ENCODE assay signal across 23 cellular contexts in the genomic region with DNA sequence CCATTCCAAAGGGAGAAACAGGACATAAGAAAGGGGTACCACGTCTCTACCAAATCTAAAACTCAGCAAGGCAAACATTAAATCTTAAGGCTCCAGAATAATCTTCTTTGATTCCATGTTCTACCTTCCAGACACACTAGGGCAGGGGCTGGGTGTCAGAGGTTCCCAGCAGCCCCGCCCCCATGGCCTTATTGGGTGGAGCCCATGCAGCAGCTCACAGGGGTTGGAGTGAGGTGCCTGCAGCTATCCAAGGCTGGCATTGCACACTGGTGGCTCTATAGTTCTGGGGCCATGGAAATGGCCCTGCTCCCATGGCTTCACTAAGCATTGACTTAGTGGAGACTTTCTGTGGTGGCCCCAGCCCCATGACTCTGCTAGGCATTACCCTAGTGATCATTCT. TPM values are rescaled to one million over a fixed set of nuclear protein-coding genes. Genes with fewer than 3 reads are reported as not detected.
A peak's percentile ranks its signal among the peaks of the same experiment; 100 is the strongest.
DNase-seq lines count a peak whose midpoint lies in the region; ATAC-seq, FAIRE-seq and TF ChIP-seq lines count a peak whose summit lies in the region.
"Had no signal": no experiment of that assay in that cellular context is flagged by ENCODE, and none has a peak within 500 bp of the region (broad histone marks: within the 10 kb centered on the region; RNA-seq: fewer than 3 reads in every experiment).

No MANE protein-coding gene starts in this region.

- TF ChIP-seq CTCF in H1 (IDR thresholded peaks at IDR 0.05; ENCODE audit: control extremely low read depth in 1 of 3, insufficient read depth in 1 of 3, low read depth in 1 of 3, low read length in 3 of 3) (no peak), hepatocyte (IDR thresholded peaks at IDR 0.05; ENCODE audit: poor library complexity) (no peak)

- no peaks in the 10 kb centered on the region for H3K9me2 ChIP-seq in hepatocyte (replicated peaks; ENCODE audit: insufficient read depth)

- no peak overlapping the region for H2AK5ac ChIP-seq in H1 (ENCODE audit: low read depth, low read length)

- H3K4me1 ChIP-seq in H1 (replicated peaks in 1 of 4; ENCODE audit: control insufficient read depth in 3 of 4, insufficient read depth in 4 of 4, low read length in 3 of 4) (no peaks in the 10 kb centered on the region), hepatocyte (ENCODE audit: insufficient read depth) (no peaks in the 10 kb centered on the region)
- H3K4me1 ChIP-seq: BE2C; BLaER1 treated with 17β-estradiol and CSF1 and Interleukin-3, amounts not matched to agents 10 nM and 100 nM had no signal

- H3K79me1 ChIP-seq in H1 (ENCODE audit: low read depth, low read length) = no peaks in the 10 kb centered on the region

- no peak overlapping the region for H2BK20ac ChIP-seq in H1 (ENCODE audit: low read length)

- DNase-seq in NCI-H146 (lab: John Stamatoyannopoulos, UW) = peak; percentile 12
- no peak for DNase-seq in NCI-H146 treated with DMSO at 0.1 percent for 48 hours (lab: John Stamatoyannopoulos, UW; ENCODE audit: unreplicated experiment)
- no peak for DNase-seq in H1 (ENCODE audit: low read depth in 1 of 2, low spot score in 2 of 2)
- DNase-seq in posterior vena cava (ENCODE audit: low spot score) = peak; percentile 51
- no peak for DNase-seq in hepatocyte (ENCODE audit: low spot score)
- DNase-seq: AML-193; BE2C; CD4-positive, alpha-beta T cell; CD8-positive, alpha-beta memory T cell; DMS 273 treated with DMSO at 0.1 percent for 48 hours; DMS79; EL; GDM1; GOT3; H7; HCEC 1CT had no signal

- H3K18ac ChIP-seq in H1 (ENCODE audit: extremely low read depth, low read length) = no peak overlapping the region

- 85% methylated on average over 2 of the region's 2 CpGs; no CpG with 5 or more reads in 1 of the 2 experiments for WGBS in H1 (ENCODE audit: extremely low coverage in 1 of 2, insufficient coverage in 1 of 2, insufficient read length in 1 of 2, insufficient replicate concordance in 2 of 2, low coverage in 1 of 2, low lambda C conversion rate in 2 of 2, missing lambda C conversion rate in 1 of 2), 2 experiments
- 98% methylated on average over 2 of the region's 2 CpGs for WGBS in hepatocyte (ENCODE audit: low lambda C conversion rate, missing lambda C conversion rate)

- no peak for ATAC-seq in GM21717 (IDR thresholded peaks at IDR 0.05; ENCODE audit: unreplicated experiment)
- ATAC-seq: GM12878 had no signal

- no peak for FAIRE-seq in H1 (lab: Jason Lieb, UNC)
- FAIRE-seq: A204.1, D721Med, GM12878 had no signal

- 0 out of 2 replicates have a peak overlapping the region, but pooled peaks have one; percentile 14 for H4K8ac ChIP-seq in H1 (ENCODE audit: extremely low read depth, insufficient read depth, low read length)

- no peak overlapping the region for H3K4me2 ChIP-seq in H1 (ENCODE audit: insufficient read depth in 1 of 2, low read depth in 2 of 2, low read length in 2 of 2)
- H3K4me2 ChIP-seq in hepatocyte = no peak overlapping the region
- H3K4me2 ChIP-seq: BLaER1 treated with 17β-estradiol and CSF1 and Interleukin-3, amounts not matched to agents 10 nM and 100 nM had no signal

- no peak overlapping the region for H3K23ac ChIP-seq in H1 (ENCODE audit: insufficient read length)

- H3K14ac ChIP-seq in H1 (ENCODE audit: insufficient read length) = no peak overlapping the region

- no peaks in the 10 kb centered on the region for H3K23me2 ChIP-seq in H1 (ENCODE audit: low read depth, low read length)

- no peak overlapping the region for H2BK15ac ChIP-seq in H1 (ENCODE audit: low read length)

- no peak for TF ChIP-seq EP300 in H1 (IDR thresholded peaks at IDR 0.05; ENCODE audit: borderline replicate concordance in 1 of 2, low read depth in 2 of 2, low read length in 2 of 2)

- POLR2A ChIA-PET in H1 (lab: Charles Lee; ENCODE audit: partially characterized antibody) = no interaction called here

- no peak overlapping the region for H2BK12ac ChIP-seq in H1 (ENCODE audit: low read depth, low read length)

- no peak overlapping the region for H3K27ac ChIP-seq in H1 (ENCODE audit: low read depth, low read length)
- H3K27ac ChIP-seq in hepatocyte = no peak overlapping the region
- H3K27ac ChIP-seq: 22Rv1; BLaER1 treated with 17β-estradiol and CSF1 and Interleukin-3, amounts not matched to agents 10 nM and 100 nM had no signal

- no peak overlapping the region for H3K56ac ChIP-seq in H1 (replicated peaks; ENCODE audit: insufficient read length, low read depth, low read length)

- no peaks in the 10 kb centered on the region for H3K79me2 ChIP-seq in H1 (ENCODE audit: control insufficient read depth in 1 of 2, insufficient read depth in 2 of 2, low read length in 2 of 2)
- H3K79me2 ChIP-seq in hepatocyte = no peaks in the 10 kb centered on the region

- H3K4me3 ChIP-seq in H1 (ENCODE audit: extremely low read depth in 1 of 4, insufficient read depth in 2 of 4, low read depth in 3 of 4, low read length in 4 of 4) (no peak overlapping the region), hepatocyte (no peak overlapping the region)
- H3K4me3 ChIP-seq: BLaER1 treated with 17β-estradiol and CSF1 and Interleukin-3, amounts not matched to agents 10 nM and 100 nM; GM12878 had no signal

- no peaks in the 10 kb centered on the region for H3K9me3 ChIP-seq in H1 (ENCODE audit: insufficient read depth in 2 of 2, low read depth in 1 of 2, low read length in 1 of 2)
- peaks cover 4% of the 10 kb centered on the region for H3K9me3 ChIP-seq in hepatocyte (ENCODE audit: low read depth)
- H3K9me3 ChIP-seq: BE2C had no signal

- no peak overlapping the region for H2BK5ac ChIP-seq in H1 (ENCODE audit: low read depth, low read length)

- H2BK120ac ChIP-seq in H1 (replicated peaks; ENCODE audit: low read depth, low read length) = no peak overlapping the region

- intact Hi-C loops in posterior vena cava (cut with DNase I) = no loop called here

- H3K27me3 ChIP-seq in H1 (replicated peaks in 1 of 4; ENCODE audit: control insufficient read depth in 3 of 4, extremely low read depth in 1 of 4, insufficient read depth in 3 of 4, low read length in 3 of 4) = peaks cover 0 to 2% (median 0%) of the 10 kb centered on the region in 4 experiments; a peak in 1 of 7 replicates
- no peaks in the 10 kb centered on the region for H3K27me3 ChIP-seq in hepatocyte
- H3K27me3 ChIP-seq: BE2C; BLaER1 treated with 17β-estradiol and CSF1 and Interleukin-3, amounts not matched to agents 10 nM and 100 nM had no signal

- H3K9ac ChIP-seq in H1 (replicated peaks in 1 of 4; ENCODE audit: extremely low read depth in 1 of 4, low read depth in 3 of 4, low read length in 3 of 4) = no peak overlapping the region
- H3K9ac ChIP-seq: BLaER1 treated with 17β-estradiol and CSF1 and Interleukin-3, amounts not matched to agents 10 nM and 100 nM had no signal

- H4K20me1 ChIP-seq in H1 (replicated peaks in 1 of 2; ENCODE audit: control insufficient read depth in 1 of 2, insufficient read depth in 2 of 2, low read length in 2 of 2) (no peaks in the 10 kb centered on the region), hepatocyte (ENCODE audit: insufficient read depth, poor library complexity, severe bottlenecking) (no peaks in the 10 kb centered on the region)
- H4K20me1 ChIP-seq: BLaER1 treated with 17β-estradiol and CSF1 and Interleukin-3, amounts not matched to agents 10 nM and 100 nM had no signal

- CTCF ChIA-PET in H1 (lab: Charles Lee; ENCODE audit: partially characterized antibody) = interaction anchor here (0.7 to 1.9 kb wide), 5 partner anchors 9 to 964 kb away, joined by 3 to 5 read pairs (median 4); no protein-coding TSS in a partner anchor

- no peak overlapping the region for H4K5ac ChIP-seq in H1 (ENCODE audit: insufficient read length, low read depth, low read length)

- H4K91ac ChIP-seq in H1 (replicated peaks; ENCODE audit: insufficient read length, low read length) = no peak overlapping the region

- H2AFZ ChIP-seq in H1 (ENCODE audit: low read length) = no peak overlapping the region
- no peak overlapping the region for H2AFZ ChIP-seq in hepatocyte

- no peak overlapping the region for H3K4ac ChIP-seq in H1 (replicated peaks; ENCODE audit: insufficient read length, low read depth, low read length)

- no peak for TF ChIP-seq POLR2A in H1 (IDR thresholded peaks at IDR 0.05; ENCODE audit: control extremely low read depth in 1 of 2, low read depth in 2 of 2, low read length in 2 of 2)

- H3K36me3 ChIP-seq in H1 (ENCODE audit: control insufficient read depth in 2 of 4, insufficient read depth in 4 of 4, low read length in 3 of 4) = no peaks in the 10 kb centered on the region
- no peaks in the 10 kb centered on the region for H3K36me3 ChIP-seq in hepatocyte (replicated peaks; ENCODE audit: insufficient read depth, low read depth)
- H3K36me3 ChIP-seq: BE2C; BLaER1 treated with 17β-estradiol and CSF1 and Interleukin-3, amounts not matched to agents 10 nM and 100 nM had no signal

- TF ChIP-seq RAD21 in H1 (IDR thresholded peaks at IDR 0.05 in 1 of 2, conservative IDR thresholded peaks at IDR 0.05 in 1 of 2; ENCODE audit: low read depth in 2 of 2, low read length in 2 of 2) = no peak

TF ChIP-seq in H1, 55 proteins besides CTCF, POLR2A, EP300 and RAD21 (continues in another document):
- TF ChIP-seq SP1 (IDR thresholded peaks at IDR 0.05; ENCODE audit: low read depth, low read length) = no peak
- no peak for TF ChIP-seq KDM5A (IDR thresholded peaks at IDR 0.05; ENCODE audit: low read length)
- TF ChIP-seq JUND (IDR thresholded peaks at IDR 0.05; ENCODE audit: low read length) = no peak
- no peak for TF ChIP-seq CBX8 (IDR thresholded peaks at IDR 0.05; ENCODE audit: borderline replicate concordance, low read depth, low read length)
- no peak for TF ChIP-seq GTF2F1 (IDR thresholded peaks at IDR 0.05; ENCODE audit: borderline replicate concordance, low read depth, low read length)
- TF ChIP-seq TBP (IDR thresholded peaks at IDR 0.05; ENCODE audit: low read depth, low read length) = no peak
- no peak for TF ChIP-seq JUN (IDR thresholded peaks at IDR 0.05; ENCODE audit: low read depth, low read length)
- TF ChIP-seq BRCA1 (IDR thresholded peaks at IDR 0.05; ENCODE audit: low read depth, low read length) = no peak
- TF ChIP-seq SIRT6 (IDR thresholded peaks at IDR 0.05; ENCODE audit: low read length) = no peak
- no peak for TF ChIP-seq CHD2 (IDR thresholded peaks at IDR 0.05; ENCODE audit: low read length)
- no peak for TF ChIP-seq KDM1A (IDR thresholded peaks at IDR 0.05; ENCODE audit: borderline replicate concordance, low read length)

RNA-seq across cellular contexts. Expression of gene OSR1, which starts 14.9 kb away (rescaled TPM):
- 0.22 TPM in 1 of 2 replicates, not detected in the other for total RNA-seq in H1 (2021; fragmentation: NEBNext Ultra II Directional; extraction: Animal tissue kit (Norgen Biotek cat#: 25700))
- polyA plus RNA-seq in H1 (2011; rRNA removed) (0.05 TPM in 2 replicates), hepatocyte (45.7 and 52.8 TPM in 2 replicates)
- polyA plus RNA-seq in H1 (2011; cell fraction: cytosol; rRNA removed) = not detected
- 0.09 TPM for polyA plus RNA-seq in H1 (2011; cell fraction: nucleus; rRNA removed)
- polyA plus RNA-seq in H1 (2012, experiment 1 of 2) = not detected in 4 replicates
- 0.13 TPM for polyA plus RNA-seq in H1 (2012, experiment 2 of 2)
- 0.06 TPM for polyA plus RNA-seq in H1 (2013, experiment 1 of 2)
- 0.04 TPM for polyA plus RNA-seq in H1 (2013, experiment 2 of 2)
- polyA minus RNA-seq in H1 (2011; rRNA and poly(A)+ RNA removed) = 0.06 TPM in 1 of 2 replicates, not detected in the other
- not detected for polyA minus RNA-seq in H1 (2011; cell fraction: cytosol; rRNA and poly(A)+ RNA removed)
- 0.10 TPM for polyA minus RNA-seq in H1 (2011; cell fraction: nucleus; rRNA and poly(A)+ RNA removed)
- total RNA-seq in posterior vena cava (10 to 100 TPM; 74.0 to 78.3 TPM), hepatocyte (16.1 and 19.8 TPM in 2 replicates)
- total RNA-seq: CD4-positive, alpha-beta T cell; CD8-positive, alpha-beta memory T cell; GM12878; H7 had no signal
- polyA plus RNA-seq: CD14-positive monocyte; CD8-positive, alpha-beta memory T cell; GM12878 had no signal

Comparison
In these comparisons a context has a peak if more than half of its experiments do, and no peak if none do; other contexts are left out.
1. DNase-seq: peak in NCI-H146 (single experiment) and posterior vena cava (single experiment); none in NCI-H146 treated with DMSO at 0.1 percent for 48 hours (single experiment), H1 (0 of 2) and hepatocyte (single experiment).
2. RNA of gene OSR1, which starts 14.9 kb away (total RNA-seq): 74.0 to 78.3 TPM in posterior vena cava and 16.1 to 19.8 TPM in hepatocyte; 0.22 TPM in H1; every median in the first group is over 10 times any median in the second.